ENCODE assay signal across 9 cellular contexts in the genomic region with DNA sequence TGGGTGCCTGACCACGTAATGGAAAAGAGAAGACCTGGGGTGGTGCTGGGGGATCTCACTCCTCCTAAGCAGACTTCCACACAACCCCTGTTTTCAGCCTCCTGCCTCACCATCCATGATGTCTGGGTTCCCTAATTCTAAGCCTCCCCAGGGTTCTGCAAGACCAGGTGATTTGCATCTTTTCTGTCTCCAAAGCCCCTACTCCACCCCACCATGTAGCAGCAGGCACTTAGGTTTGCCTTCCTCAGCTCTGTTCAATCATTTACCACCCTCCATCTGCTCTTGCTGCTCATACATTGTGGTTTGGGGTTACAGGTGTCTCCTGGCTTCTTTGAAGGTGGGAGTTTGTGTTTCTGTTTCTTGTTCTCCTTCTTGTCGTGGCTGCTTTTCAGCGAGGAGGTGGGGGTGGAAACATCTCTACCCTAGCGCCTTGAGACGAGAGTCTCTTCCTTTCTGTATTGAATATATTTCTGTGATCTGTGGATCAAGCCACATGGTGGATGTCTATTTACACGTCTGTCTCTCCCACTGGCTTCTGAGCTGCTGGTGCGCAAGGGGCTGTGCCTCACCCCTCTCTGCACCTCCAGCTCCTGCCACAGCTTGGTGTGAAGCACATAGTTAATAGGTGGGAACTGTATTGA. TPM values are rescaled to one million over a fixed set of nuclear protein-coding genes. Genes with fewer than 3 reads are reported as not detected.
DNase-seq lines count a peak whose midpoint lies in the region; ATAC-seq and TF ChIP-seq lines count a peak whose summit lies in the region.
"Had no signal": no experiment of that assay in that cellular context is flagged by ENCODE, and none has a peak within 500 bp of the region (broad histone marks: within the 10 kb centered on the region; RNA-seq: fewer than 3 reads in every experiment).

No MANE protein-coding gene starts in this region.

- H3K4me3 ChIP-seq in BE2C (ENCODE audit: low read depth, low read length), result no peak overlapping the region
- H3K4me3 ChIP-seq: SJSA1 had no signal

- no peaks in the 10 kb centered on the region for H3K36me3 ChIP-seq in BE2C
- H3K36me3 ChIP-seq: SJSA1 had no signal

- peaks cover 4% of the 10 kb centered on the region; the same call in 1 of the 2 replicates for H3K9me3 ChIP-seq in BE2C
- H3K9me3 ChIP-seq: SJSA1 had no signal

- no peaks in the 10 kb centered on the region for H3K27me3 ChIP-seq in BE2C

- peak; percentile 83 for DNase-seq in GM19240 (ENCODE audit: insufficient read length, low spot score)
- DNase-seq in activated T-cell treated with anti-CD3 and anti-CD28 coated beads for 1 hour (ENCODE audit: low read depth), result peak; percentile 64
- DNase-seq in stimulated activated CD4-positive, alpha-beta T cell treated with anti-CD3 and anti-CD28 coated beads, Interleukin-4, amount 100 ng/mL, for 4 hours, result peak; percentile 55 to 89
- DNase-seq in DMS53 (lab: John Stamatoyannopoulos, UW), result no peak
- DNase-seq in D341Med (ENCODE audit: low spot score), result no peak
- no peak for DNase-seq in BE2C
- no peak for DNase-seq in DMS114 treated with DMSO at 0.1 percent for 48 hours (lab: John Stamatoyannopoulos, UW; ENCODE audit: unreplicated experiment)

- ATAC-seq in HG03139 (IDR thresholded peaks at IDR 0.05; ENCODE audit: unreplicated experiment), result peak; percentile 72

- no peaks in the 10 kb centered on the region for H3K4me1 ChIP-seq in BE2C
- H3K4me1 ChIP-seq: SJSA1 had no signal

- TF ChIP-seq CTCF in BE2C (IDR thresholded peaks at IDR 0.05; ENCODE audit: low read depth, low read length), result no peak

RNA-seq across cellular contexts. Expression of a gene that starts 6.6 kb away (rescaled TPM):
- polyA plus RNA-seq in BE2C (2012; ENCODE audit: insufficient read depth, insufficient read length, low read depth), result 1.7 TPM

RNA-seq across cellular contexts. Expression of a gene that starts 25.2 kb away (rescaled TPM):
- polyA plus RNA-seq in BE2C (2012; ENCODE audit: insufficient read depth, insufficient read length, low read depth), result 9.8 TPM

RNA-seq across cellular contexts. Expression of a gene that starts 30.8 kb away (rescaled TPM):
- 9.3 TPM for polyA plus RNA-seq in BE2C (2012; ENCODE audit: insufficient read depth, insufficient read length, low read depth)

Comparison
In these comparisons a context has a peak if more than half of its experiments do, and no peak if none do; other contexts are left out.
1. DNase-seq: peak in GM19240 (single experiment), activated T-cell treated with anti-CD3 and anti-CD28 coated beads for 1 hour (single experiment) and stimulated activated CD4-positive, alpha-beta T cell treated with anti-CD3 and anti-CD28 coated beads, Interleukin-4, amount 100 ng/mL, for 4 hours (2 of 2); none in DMS53 (single experiment), D341Med (single experiment), BE2C (single experiment) and DMS114 treated with DMSO at 0.1 percent for 48 hours (single experiment).